ENCODE assay signal across 1 cellular context in the genomic region with DNA sequence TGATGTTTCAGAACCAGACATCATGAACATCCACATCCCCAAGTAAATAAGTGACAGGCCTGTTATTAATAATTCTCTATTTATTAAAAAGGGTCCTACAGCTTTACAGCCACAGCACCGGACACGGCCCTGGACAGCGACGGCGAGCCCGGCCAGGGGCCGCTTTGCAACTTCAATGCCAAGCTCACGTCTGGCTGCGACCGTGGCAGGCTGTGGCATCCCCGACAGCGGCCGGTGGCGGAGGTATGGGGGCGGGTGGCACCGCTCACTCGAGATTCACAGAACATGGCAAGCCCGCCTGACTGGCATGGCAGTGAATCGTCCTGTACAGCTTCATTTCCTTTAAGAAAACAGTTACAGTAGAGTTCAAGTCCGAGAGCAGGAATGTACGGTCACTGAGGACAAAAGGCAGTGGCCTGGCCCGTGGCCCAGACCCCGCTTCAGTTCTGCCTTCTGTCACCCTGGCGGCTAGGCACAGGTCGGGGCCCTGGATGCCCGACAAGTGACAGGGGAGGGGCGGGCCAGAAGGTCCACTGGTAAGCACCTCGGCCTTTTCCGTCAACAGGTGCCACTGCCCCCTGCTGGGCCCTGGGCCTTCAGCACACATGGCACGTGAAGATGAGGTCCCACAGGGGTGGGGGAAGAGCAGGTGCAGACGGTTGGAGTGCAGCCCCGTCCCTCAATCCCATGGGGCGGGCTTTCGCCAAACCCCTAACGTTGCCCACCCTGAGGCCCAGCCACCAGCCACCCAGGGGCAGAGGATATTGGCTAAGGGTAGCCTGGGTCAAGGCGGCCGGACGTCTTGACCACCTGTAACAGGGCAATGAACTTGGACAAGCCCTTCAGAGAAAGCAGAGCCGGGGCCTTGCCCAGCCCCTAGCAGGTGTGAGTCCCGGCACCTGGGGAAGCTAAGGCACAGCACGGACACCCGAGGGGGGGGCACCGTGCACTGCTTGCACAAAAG.
A peak's percentile ranks its signal among the peaks of the same experiment; 100 is the strongest.
TF ChIP-seq lines count a peak whose summit lies in the region.

No MANE protein-coding gene starts in this region.

TF ChIP-seq in GM12878, 131 proteins besides CTCF, POLR2A, EP300 and RAD21 (continued from another document):
- TF ChIP-seq TCF7 (IDR thresholded peaks at IDR 0.05; ENCODE audit: borderline replicate concordance) (no peak), PBX3 (IDR thresholded peaks at IDR 0.05; ENCODE audit: insufficient replicate concordance, low read depth, low read length) (peak; percentile 29), SMC3 (IDR thresholded peaks at IDR 0.05; ENCODE audit: borderline replicate concordance, low read length) (peak; percentile 16; the same call in 1 of the 2 replicates), BHLHE40 (IDR thresholded peaks at IDR 0.05; ENCODE audit: borderline replicate concordance in 1 of 2, low read depth in 2 of 2, low read length in 1 of 2) (peak; percentile 80 to 88), POU2F2 (IDR thresholded peaks at IDR 0.05; ENCODE audit: borderline replicate concordance, low read depth, low read length) (0 out of 3 replicates have a peak, but pooled peaks have one; percentile 37), PKNOX1 (IDR thresholded peaks at IDR 0.05) (peak; percentile 24; the same call in 1 of the 2 replicates)
TF ChIP-seq in GM12878: peak in this region for 5.
